Comparison of ENCODE assay signal across 1 cellular context in the genomic region with DNA sequence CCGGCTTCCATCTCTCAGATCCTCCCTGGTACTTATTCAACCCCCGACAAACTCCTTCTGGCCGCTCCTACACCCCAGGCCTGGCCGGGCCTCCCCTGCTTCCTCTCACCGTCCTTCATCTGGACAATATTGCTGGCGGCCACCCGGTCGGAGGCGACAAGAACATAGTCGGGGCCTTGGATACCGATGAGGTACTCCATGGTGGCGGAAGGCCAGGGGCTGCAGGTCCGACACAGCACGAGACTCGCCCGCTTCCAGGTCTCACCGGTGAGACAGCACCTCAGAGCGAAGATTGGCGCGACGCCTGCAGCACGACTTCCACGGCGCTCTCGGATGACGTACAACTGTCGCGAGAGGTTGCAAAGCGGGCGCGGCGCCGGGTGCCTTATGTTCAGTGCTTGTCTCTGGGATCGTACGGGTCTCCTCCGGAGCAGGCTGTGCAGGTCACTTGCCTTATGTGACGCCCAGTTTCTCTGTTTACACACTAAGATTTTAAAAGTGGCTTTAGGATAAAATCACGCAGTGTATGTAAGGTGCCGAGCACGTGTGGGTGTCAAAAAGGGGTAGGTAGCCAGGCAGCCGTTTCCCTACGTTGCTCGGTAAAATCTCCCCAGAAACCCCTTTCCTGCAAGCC.
TF ChIP-seq lines count a peak whose summit lies in the region.

A gene (minus strand): TSS at position 294 of the 634 bp plus-strand sequence. CDS start 94 bp downstream, at position 200.

TF ChIP-seq in HepG2, 621 proteins besides CTCF, POLR2A, EP300 and RAD21 (continued from another document and continues in another):
- TF ChIP-seq ZNF879 (CRISPR knock-in tag; IDR thresholded peaks at IDR 0.05) (no peak), ZNF670 (CRISPR knock-in tag; IDR thresholded peaks at IDR 0.05; ENCODE audit: borderline replicate concordance) (no peak), PHF8 (CRISPR knock-in tag; IDR thresholded peaks at IDR 0.05) (peak; percentile 96), STAT5B (CRISPR knock-in tag; IDR thresholded peaks at IDR 0.05) (no peak), NR1H2 (CRISPR knock-in tag; IDR thresholded peaks at IDR 0.05; ENCODE audit: borderline replicate concordance, low read depth) (no peak), ZNF232 (CRISPR knock-in tag; IDR thresholded peaks at IDR 0.05; ENCODE audit: borderline replicate concordance) (0 out of 2 replicates have a peak, but pooled peaks have one; percentile 73), ZFYVE20 (CRISPR knock-in tag; IDR thresholded peaks at IDR 0.05; ENCODE audit: borderline replicate concordance, low read depth) (no peak), SMAD3 (CRISPR knock-in tag; IDR thresholded peaks at IDR 0.05) (peak; percentile 88), BCL6 (CRISPR knock-in tag; IDR thresholded peaks at IDR 0.05) (peak; percentile 43; the same call in 1 of the 2 replicates), ZNF317 (CRISPR knock-in tag; IDR thresholded peaks at IDR 0.05) (no peak; the same call in 1 of the 2 replicates), KLF12 (CRISPR knock-in tag; IDR thresholded peaks at IDR 0.05; ENCODE audit: borderline replicate concordance) (peak; percentile 71; the same call in 1 of the 2 replicates), GATA4 (IDR thresholded peaks at IDR 0.05; ENCODE audit: borderline replicate concordance, low read depth) (no peak), FOXA3 (CRISPR knock-in tag; IDR thresholded peaks at IDR 0.05) (peak; percentile 58), ZNF446 (CRISPR knock-in tag; IDR thresholded peaks at IDR 0.05) (no peak; the same call in 1 of the 2 replicates), ERF (CRISPR knock-in tag; IDR thresholded peaks at IDR 0.05) (peak; percentile 84), ZFP62 (CRISPR knock-in tag; IDR thresholded peaks at IDR 0.05) (no peak), ZNF329 (CRISPR knock-in tag; IDR thresholded peaks at IDR 0.05; ENCODE audit: low read depth) (no peak), ZNF569 (CRISPR knock-in tag; IDR thresholded peaks at IDR 0.05; ENCODE audit: borderline replicate concordance) (no peak), ARNTL (CRISPR knock-in tag; IDR thresholded peaks at IDR 0.05) (no peak), MBD4 (IDR thresholded peaks at IDR 0.05; ENCODE audit: borderline replicate concordance, low read length) (no peak), HCFC1 (IDR thresholded peaks at IDR 0.05; ENCODE audit: low read depth, low read length) (peak; percentile 75), ETV6 (CRISPR knock-in tag; conservative IDR thresholded peaks at IDR 0.05) (0 out of 2 replicates have a peak, but pooled peaks have one; percentile 30), ZNF451 (CRISPR knock-in tag; IDR thresholded peaks at IDR 0.05) (no peak), DR1 (CRISPR knock-in tag; IDR thresholded peaks at IDR 0.05) (peak; percentile 65; the same call in 1 of the 2 replicates), ASH2L (IDR thresholded peaks at IDR 0.05; ENCODE audit: insufficient read length, low read depth, low read length) (peak; percentile 80), FOXK2 (IDR thresholded peaks at IDR 0.05) (no peak), SOX13 (IDR thresholded peaks at IDR 0.05) (peak; percentile 18; the same call in 1 of the 2 replicates), SOX13 (CRISPR knock-in tag; conservative IDR thresholded peaks at IDR 0.05 in 1 of 2, IDR thresholded peaks at IDR 0.05 in 1 of 2) (peak in 1 of 2 experiments; percentile 53; a peak in 1 of 4 replicates), ZNF75D (CRISPR knock-in tag; IDR thresholded peaks at IDR 0.05; ENCODE audit: borderline replicate concordance) (peak; percentile 69; the same call in 1 of the 2 replicates), NR3C1 (CRISPR knock-in tag; IDR thresholded peaks at IDR 0.05) (no peak), LCORL (IDR thresholded peaks at IDR 0.05) (no peak), LCORL (CRISPR knock-in tag; IDR thresholded peaks at IDR 0.05) (peak; percentile 81), POLR2AphosphoS5 (IDR thresholded peaks at IDR 0.05; ENCODE audit: low read depth, low read length) (peak; percentile 91), ZMYM4 (CRISPR knock-in tag; IDR thresholded peaks at IDR 0.05) (peak; percentile 96), ZBTB3 (CRISPR knock-in tag; IDR thresholded peaks at IDR 0.05; ENCODE audit: borderline replicate concordance, low read depth) (no peak)
- TF ChIP-seq, protein P1, sequence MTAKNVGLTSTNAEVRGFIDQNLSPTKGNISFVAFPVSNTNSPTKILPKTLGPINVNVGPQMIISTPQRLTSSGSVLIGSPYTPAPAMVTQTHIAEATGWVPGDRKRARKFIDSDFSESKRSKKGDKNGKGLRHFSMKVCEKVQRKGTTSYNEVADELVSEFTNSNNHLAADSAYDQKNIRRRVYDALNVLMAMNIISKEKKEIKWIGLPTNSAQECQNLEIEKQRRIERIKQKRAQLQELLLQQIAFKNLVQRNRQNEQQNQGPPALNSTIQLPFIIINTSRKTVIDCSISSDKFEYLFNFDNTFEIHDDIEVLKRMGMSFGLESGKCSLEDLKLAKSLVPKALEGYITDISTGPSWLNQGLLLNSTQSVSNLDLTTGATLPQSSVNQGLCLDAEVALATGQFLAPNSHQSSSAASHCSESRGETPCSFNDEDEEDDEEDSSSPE (CRISPR knock-in tag; IDR thresholded peaks at IDR 0.05): peak; percentile 89
- TF ChIP-seq, protein P2, sequence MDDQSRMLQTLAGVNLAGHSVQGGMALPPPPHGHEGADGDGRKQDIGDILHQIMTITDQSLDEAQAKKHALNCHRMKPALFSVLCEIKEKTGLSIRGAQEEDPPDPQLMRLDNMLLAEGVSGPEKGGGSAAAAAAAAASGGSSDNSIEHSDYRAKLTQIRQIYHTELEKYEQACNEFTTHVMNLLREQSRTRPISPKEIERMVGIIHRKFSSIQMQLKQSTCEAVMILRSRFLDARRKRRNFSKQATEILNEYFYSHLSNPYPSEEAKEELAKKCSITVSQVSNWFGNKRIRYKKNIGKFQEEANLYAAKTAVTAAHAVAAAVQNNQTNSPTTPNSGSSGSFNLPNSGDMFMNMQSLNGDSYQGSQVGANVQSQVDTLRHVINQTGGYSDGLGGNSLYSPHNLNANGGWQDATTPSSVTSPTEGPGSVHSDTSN (CRISPR knock-in tag; IDR thresholded peaks at IDR 0.05; ENCODE audit: borderline replicate concordance): no peak
- TF ChIP-seq, protein P3, sequence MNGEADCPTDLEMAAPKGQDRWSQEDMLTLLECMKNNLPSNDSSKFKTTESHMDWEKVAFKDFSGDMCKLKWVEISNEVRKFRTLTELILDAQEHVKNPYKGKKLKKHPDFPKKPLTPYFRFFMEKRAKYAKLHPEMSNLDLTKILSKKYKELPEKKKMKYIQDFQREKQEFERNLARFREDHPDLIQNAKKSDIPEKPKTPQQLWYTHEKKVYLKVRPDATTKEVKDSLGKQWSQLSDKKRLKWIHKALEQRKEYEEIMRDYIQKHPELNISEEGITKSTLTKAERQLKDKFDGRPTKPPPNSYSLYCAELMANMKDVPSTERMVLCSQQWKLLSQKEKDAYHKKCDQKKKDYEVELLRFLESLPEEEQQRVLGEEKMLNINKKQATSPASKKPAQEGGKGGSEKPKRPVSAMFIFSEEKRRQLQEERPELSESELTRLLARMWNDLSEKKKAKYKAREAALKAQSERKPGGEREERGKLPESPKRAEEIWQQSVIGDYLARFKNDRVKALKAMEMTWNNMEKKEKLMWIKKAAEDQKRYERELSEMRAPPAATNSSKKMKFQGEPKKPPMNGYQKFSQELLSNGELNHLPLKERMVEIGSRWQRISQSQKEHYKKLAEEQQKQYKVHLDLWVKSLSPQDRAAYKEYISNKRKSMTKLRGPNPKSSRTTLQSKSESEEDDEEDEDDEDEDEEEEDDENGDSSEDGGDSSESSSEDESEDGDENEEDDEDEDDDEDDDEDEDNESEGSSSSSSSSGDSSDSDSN (CRISPR knock-in tag; IDR thresholded peaks at IDR 0.05): peak; percentile 76
- TF ChIP-seq, protein P4, sequence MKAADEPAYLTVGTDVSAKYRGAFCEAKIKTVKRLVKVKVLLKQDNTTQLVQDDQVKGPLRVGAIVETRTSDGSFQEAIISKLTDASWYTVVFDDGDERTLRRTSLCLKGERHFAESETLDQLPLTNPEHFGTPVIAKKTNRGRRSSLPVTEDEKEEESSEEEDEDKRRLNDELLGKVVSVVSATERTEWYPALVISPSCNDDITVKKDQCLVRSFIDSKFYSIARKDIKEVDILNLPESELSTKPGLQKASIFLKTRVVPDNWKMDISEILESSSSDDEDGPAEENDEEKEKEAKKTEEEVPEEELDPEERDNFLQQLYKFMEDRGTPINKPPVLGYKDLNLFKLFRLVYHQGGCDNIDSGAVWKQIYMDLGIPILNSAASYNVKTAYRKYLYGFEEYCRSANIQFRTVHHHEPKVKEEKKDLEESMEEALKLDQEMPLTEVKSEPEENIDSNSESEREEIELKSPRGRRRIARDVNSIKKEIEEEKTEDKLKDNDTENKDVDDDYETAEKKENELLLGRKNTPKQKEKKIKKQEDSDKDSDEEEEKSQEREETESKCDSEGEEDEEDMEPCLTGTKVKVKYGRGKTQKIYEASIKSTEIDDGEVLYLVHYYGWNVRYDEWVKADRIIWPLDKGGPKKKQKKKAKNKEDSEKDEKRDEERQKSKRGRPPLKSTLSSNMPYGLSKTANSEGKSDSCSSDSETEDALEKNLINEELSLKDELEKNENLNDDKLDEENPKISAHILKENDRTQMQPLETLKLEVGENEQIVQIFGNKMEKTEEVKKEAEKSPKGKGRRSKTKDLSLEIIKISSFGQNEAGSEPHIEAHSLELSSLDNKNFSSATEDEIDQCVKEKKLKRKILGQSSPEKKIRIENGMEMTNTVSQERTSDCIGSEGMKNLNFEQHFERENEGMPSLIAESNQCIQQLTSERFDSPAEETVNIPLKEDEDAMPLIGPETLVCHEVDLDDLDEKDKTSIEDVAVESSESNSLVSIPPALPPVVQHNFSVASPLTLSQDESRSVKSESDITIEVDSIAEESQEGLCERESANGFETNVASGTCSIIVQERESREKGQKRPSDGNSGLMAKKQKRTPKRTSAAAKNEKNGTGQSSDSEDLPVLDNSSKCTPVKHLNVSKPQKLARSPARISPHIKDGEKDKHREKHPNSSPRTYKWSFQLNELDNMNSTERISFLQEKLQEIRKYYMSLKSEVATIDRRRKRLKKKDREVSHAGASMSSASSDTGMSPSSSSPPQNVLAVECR (CRISPR knock-in tag; IDR thresholded peaks at IDR 0.05; ENCODE audit: borderline replicate concordance): peak; percentile 96
- TF ChIP-seq, protein P5, sequence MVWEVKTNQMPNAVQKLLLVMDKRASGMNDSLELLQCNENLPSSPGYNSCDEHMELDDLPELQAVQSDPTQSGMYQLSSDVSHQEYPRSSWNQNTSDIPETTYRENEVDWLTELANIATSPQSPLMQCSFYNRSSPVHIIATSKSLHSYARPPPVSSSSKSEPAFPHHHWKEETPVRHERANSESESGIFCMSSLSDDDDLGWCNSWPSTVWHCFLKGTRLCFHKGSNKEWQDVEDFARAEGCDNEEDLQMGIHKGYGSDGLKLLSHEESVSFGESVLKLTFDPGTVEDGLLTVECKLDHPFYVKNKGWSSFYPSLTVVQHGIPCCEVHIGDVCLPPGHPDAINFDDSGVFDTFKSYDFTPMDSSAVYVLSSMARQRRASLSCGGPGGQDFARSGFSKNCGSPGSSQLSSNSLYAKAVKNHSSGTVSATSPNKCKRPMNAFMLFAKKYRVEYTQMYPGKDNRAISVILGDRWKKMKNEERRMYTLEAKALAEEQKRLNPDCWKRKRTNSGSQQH (CRISPR knock-in tag; IDR thresholded peaks at IDR 0.05; ENCODE audit: low read depth): peak; percentile 91; the same call in 1 of the 2 replicates
- TF ChIP-seq, protein P6, sequence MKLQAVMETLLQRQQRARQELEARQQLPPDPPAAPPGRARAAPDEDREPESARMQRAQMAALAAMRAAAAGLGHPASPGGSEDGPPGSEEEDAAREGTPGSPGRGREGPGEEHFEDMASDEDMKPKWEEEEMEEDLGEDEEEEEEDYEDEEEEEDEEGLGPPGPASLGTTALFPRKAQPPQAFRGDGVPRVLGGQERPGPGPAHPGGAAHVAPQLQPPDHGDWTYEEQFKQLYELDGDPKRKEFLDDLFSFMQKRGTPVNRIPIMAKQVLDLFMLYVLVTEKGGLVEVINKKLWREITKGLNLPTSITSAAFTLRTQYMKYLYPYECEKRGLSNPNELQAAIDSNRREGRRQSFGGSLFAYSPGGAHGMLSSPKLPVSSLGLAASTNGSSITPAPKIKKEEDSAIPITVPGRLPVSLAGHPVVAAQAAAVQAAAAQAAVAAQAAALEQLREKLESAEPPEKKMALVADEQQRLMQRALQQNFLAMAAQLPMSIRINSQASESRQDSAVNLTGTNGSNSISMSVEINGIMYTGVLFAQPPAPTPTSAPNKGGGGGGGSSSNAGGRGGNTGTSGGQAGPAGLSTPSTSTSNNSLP (IDR thresholded peaks at IDR 0.05; ENCODE audit: low read depth, low read length): no peak
- TF ChIP-seq, protein P7, sequence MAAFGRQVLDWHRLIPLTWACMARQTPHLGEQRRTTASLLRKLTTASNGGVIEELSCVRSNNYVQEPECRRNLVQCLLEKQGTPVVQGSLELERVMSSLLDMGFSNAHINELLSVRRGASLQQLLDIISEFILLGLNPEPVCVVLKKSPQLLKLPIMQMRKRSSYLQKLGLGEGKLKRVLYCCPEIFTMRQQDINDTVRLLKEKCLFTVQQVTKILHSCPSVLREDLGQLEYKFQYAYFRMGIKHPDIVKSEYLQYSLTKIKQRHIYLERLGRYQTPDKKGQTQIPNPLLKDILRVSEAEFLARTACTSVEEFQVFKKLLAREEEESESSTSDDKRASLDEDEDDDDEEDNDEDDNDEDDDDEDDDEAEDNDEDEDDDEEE (CRISPR knock-in tag; IDR thresholded peaks at IDR 0.05): 0 out of 2 replicates have a peak, but pooled peaks have one; percentile 28
- TF ChIP-seq, protein P8, sequence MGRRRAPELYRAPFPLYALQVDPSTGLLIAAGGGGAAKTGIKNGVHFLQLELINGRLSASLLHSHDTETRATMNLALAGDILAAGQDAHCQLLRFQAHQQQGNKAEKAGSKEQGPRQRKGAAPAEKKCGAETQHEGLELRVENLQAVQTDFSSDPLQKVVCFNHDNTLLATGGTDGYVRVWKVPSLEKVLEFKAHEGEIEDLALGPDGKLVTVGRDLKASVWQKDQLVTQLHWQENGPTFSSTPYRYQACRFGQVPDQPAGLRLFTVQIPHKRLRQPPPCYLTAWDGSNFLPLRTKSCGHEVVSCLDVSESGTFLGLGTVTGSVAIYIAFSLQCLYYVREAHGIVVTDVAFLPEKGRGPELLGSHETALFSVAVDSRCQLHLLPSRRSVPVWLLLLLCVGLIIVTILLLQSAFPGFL (CRISPR knock-in tag; IDR thresholded peaks at IDR 0.05): no peak
- TF ChIP-seq, protein P9, sequence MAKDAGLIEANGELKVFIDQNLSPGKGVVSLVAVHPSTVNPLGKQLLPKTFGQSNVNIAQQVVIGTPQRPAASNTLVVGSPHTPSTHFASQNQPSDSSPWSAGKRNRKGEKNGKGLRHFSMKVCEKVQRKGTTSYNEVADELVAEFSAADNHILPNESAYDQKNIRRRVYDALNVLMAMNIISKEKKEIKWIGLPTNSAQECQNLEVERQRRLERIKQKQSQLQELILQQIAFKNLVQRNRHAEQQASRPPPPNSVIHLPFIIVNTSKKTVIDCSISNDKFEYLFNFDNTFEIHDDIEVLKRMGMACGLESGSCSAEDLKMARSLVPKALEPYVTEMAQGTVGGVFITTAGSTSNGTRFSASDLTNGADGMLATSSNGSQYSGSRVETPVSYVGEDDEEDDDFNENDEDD (CRISPR knock-in tag; IDR thresholded peaks at IDR 0.05; ENCODE audit: borderline replicate concordance): peak; percentile 92
